In the genomic region with DNA sequence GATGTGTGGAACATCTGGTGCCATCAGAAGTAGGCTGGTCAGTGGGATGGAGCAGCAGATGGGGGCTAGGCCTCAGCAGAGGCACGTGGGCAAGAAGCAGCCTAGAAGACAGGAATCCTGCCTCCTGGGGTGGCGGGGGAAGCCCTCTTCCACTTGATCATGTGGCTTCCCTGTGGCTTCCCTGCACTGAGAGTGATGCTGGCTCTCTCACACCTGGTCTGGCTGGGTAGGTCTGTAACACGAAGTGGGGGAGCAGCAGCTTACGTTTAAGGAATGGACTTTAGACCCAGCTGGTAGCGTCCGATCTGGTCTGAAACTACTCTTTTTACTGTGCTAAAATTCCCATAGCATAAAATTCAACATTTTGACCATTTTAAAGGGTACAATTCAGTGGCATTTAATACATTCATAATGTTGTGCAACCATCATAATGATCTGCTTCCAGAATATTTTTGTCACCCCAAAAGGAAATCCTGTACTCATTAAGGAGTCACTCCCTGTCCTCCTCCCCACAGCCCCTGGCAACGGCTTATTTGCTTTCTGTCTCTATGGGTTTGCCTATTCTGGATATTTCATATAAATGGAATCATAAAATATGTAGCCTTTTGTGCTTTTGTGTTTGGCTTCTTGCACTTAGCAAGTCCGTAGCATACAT, we compare ENCODE assay signal across 12 cellular contexts. TPM values are rescaled to one million over a fixed set of nuclear protein-coding genes. Genes with fewer than 3 reads are reported as not detected.
DNase-seq lines count a peak whose midpoint lies in the region; ATAC-seq and TF ChIP-seq lines count a peak whose summit lies in the region.
"Had no signal": no experiment of that assay in that cellular context is flagged by ENCODE, and none has a peak within 500 bp of the region (broad histone marks: within the 10 kb centered on the region; RNA-seq: fewer than 3 reads in every experiment).

No MANE protein-coding gene starts in this region.

- H3K27ac ChIP-seq in KMS-11 (peak overlapping the region; percentile 34), spleen (no peak overlapping the region)
- H3K27ac ChIP-seq: 22Rv1, ovary had no signal

- peaks cover 33% of the 10 kb centered on the region for H3K4me1 ChIP-seq in KMS-11 (ENCODE audit: low read depth, poor library complexity, severe bottlenecking)
- H3K4me1 ChIP-seq in spleen, result no peaks in the 10 kb centered on the region

- H3K27me3 ChIP-seq in KMS-11 (ENCODE audit: insufficient read depth, low read depth) (no peaks in the 10 kb centered on the region), spleen (replicated peaks in 1 of 7) (peaks cover 0 to 10% (median 0%) of the 10 kb centered on the region in 7 donors)
- H3K27me3 ChIP-seq: ovary had no signal

- 39 to 45% (median 43%) methylated on average over 8 of the region's 8 CpGs for WGBS in spleen, 5 donors

- peak overlapping the region; percentile 60 for H3K4me2 ChIP-seq in KMS-11

- H2AFZ ChIP-seq in KMS-11 (ENCODE audit: low read depth), result peak overlapping the region; percentile 55

- no peaks in the 10 kb centered on the region for H3K9me3 ChIP-seq in spleen
- H3K9me3 ChIP-seq: ovary had no signal

- H4K20me1 ChIP-seq in KMS-11 (ENCODE audit: insufficient read depth), result no peaks in the 10 kb centered on the region

- no peaks in the 10 kb centered on the region for H3K79me2 ChIP-seq in KMS-11 (ENCODE audit: insufficient read depth, low read depth)

- ATAC-seq in HG02571 (IDR thresholded peaks at IDR 0.05; ENCODE audit: unreplicated experiment), result peak; percentile 61

- no peak for TF ChIP-seq CTCF in KMS-11 (conservative IDR thresholded peaks at IDR 0.05; ENCODE audit: low read depth, low read length)
- TF ChIP-seq CTCF in spleen (IDR thresholded peaks at IDR 0.05 in 8 of 11, conservative IDR thresholded peaks at IDR 0.05 in 3 of 11), result no peak

- TF ChIP-seq POLR2A in spleen (IDR thresholded peaks at IDR 0.05), result no peak

- intact Hi-C loops in spleen (cut with DNase I; ENCODE audit: low total_unique reads), result no loop called here

- 0 out of 2 replicates have a peak overlapping the region, but pooled peaks have one; percentile 11 for H3K9ac ChIP-seq in KMS-11

- H3K4me3 ChIP-seq in KMS-11 (IDR thresholded peaks at IDR 0.05; ENCODE audit: insufficient read depth, low read depth, low read length) (no peak overlapping the region), spleen (no peak overlapping the region)
- H3K4me3 ChIP-seq: ovary had no signal

- H3K36me3 ChIP-seq in KMS-11 (ENCODE audit: insufficient read depth) (no peaks in the 10 kb centered on the region), spleen (no peaks in the 10 kb centered on the region)
- H3K36me3 ChIP-seq: ovary had no signal

- DNase-seq in DMS 273 (lab: John Stamatoyannopoulos, UW; ENCODE audit: unreplicated experiment) (peak; percentile 4), DMS 273 treated with DMSO at 0.1 percent for 48 hours (lab: John Stamatoyannopoulos, UW) (no peak), spleen (peak; percentile 47), foreskin melanocyte (no peak), HUDEP-2 (lab: John Stamatoyannopoulos, UW; ENCODE audit: unreplicated experiment in 76 of 76) (no peak), SK-N-DZ (ENCODE audit: low spot score) (no peak)
- DNase-seq: activated naive CD4-positive, alpha-beta T cell; ovary had no signal

RNA-seq across cellular contexts. Expression of gene PTPN5, which starts 21.7 kb away (rescaled TPM):
- total RNA-seq in spleen, result 1 to 10 TPM in 1 of 7 donors, under 1 TPM in 5, not detected in 1; 0.10 to 2.0 (median 0.31) TPM
- polyA plus RNA-seq in spleen, result under 1 TPM; 0.08 to 0.54 (median 0.26) TPM
- polyA plus RNA-seq in SK-N-DZ (2014; cell fraction: cytosol; rRNA removed), result 4.2 and 4.7 TPM in 2 replicates
- polyA plus RNA-seq in SK-N-DZ (2014; cell fraction: nucleus; rRNA removed), result 11.9 and 12.0 TPM in 2 replicates
- total RNA-seq: T-helper 1 cell treated with Interleukin-12 subunit alpha and Interleukin-12 subunit beta and Interleukin-4 antibody, amounts not matched to agents 30 ng/mL and 1 ng/mL, for 36 hours had no signal

RNA-seq across cellular contexts. Expression of gene IGSF22, which starts 43.9 kb away (rescaled TPM):
- total RNA-seq in spleen, result 1 to 10 TPM in 2 of 7 donors, under 1 TPM in 3, not detected in 2; 0.12 to 3.2 (median 0.28) TPM
- polyA plus RNA-seq in spleen, result 1 to 10 TPM in 1 of 3 donors, under 1 TPM in 2; 0.54 to 1.2 (median 0.61) TPM
- polyA plus RNA-seq in SK-N-DZ (2014; cell fraction: cytosol; rRNA removed), result 0.03 and 0.05 TPM in 2 replicates
- 0.10 and 0.37 TPM in 2 replicates for polyA plus RNA-seq in SK-N-DZ (2014; cell fraction: nucleus; rRNA removed)

Comparison
In these comparisons a context has a peak if more than half of its experiments do, and no peak if none do; other contexts are left out.
1. DNase-seq: peak in DMS 273 (single experiment) and spleen (single experiment); none in DMS 273 treated with DMSO at 0.1 percent for 48 hours (single experiment), foreskin melanocyte (single experiment), HUDEP-2 (0 of 76) and SK-N-DZ (single experiment).